In genomic region chr6:70706491-70707123, GRCh38 we compare ENCODE assay signal across 8 cellular contexts. TPM values are rescaled to one million over a fixed set of nuclear protein-coding genes. Genes with fewer than 3 reads are reported as not detected.
DNase-seq lines count a peak whose midpoint lies in the region; ATAC-seq and TF ChIP-seq lines count a peak whose summit lies in the region.

No MANE protein-coding gene starts in this region.

- peaks cover 2% of the 10 kb centered on the region for H3K79me1 ChIP-seq in mesendoderm (ENCODE audit: low read length)

- no peak overlapping the region for H3K27ac ChIP-seq in colonic mucosa
- H3K27ac ChIP-seq in mesendoderm (ENCODE audit: low read depth, low read length) = no peak overlapping the region

- TF ChIP-seq CTCF in colonic mucosa (IDR thresholded peaks at IDR 0.05) = peak; percentile 54
- TF ChIP-seq CTCF in nephron (IDR thresholded peaks at IDR 0.05; ENCODE audit: unreplicated experiment in 3 of 3) = peak; percentile 53 to 69 (median 68)

- peaks cover 3% of the 10 kb centered on the region for H3K4me1 ChIP-seq in colonic mucosa
- H3K4me1 ChIP-seq in mesendoderm (ENCODE audit: control insufficient read depth, low read depth, low read length) = no peaks in the 10 kb centered on the region

- H3K9ac ChIP-seq in colonic mucosa (ENCODE audit: low read depth in 2 of 2, low read length in 2 of 2) (no peak overlapping the region), mesendoderm (ENCODE audit: low read length) (no peak overlapping the region)

- no peaks in the 10 kb centered on the region for H3K4me1 Mint-ChIP-seq in nephron
- H3K4me1 Mint-ChIP-seq in activated T-cell treated with anti-CD3 and anti-CD28 coated beads, Interleukin-2, amount 50 U/mL, for 4 hours (ENCODE audit: low read depth) = peaks cover 48% of the 10 kb centered on the region

- no peak overlapping the region for H2BK5ac ChIP-seq in mesendoderm (ENCODE audit: low read length)

- WGBS in mesendoderm (ENCODE audit: extremely low coverage, insufficient coverage, low lambda C conversion rate) = no CpG with 5 or more reads among the region's 3 CpGs

- no peak overlapping the region for H3K18ac ChIP-seq in mesendoderm (ENCODE audit: low read length)

- H3K56ac ChIP-seq in mesendoderm (ENCODE audit: low read length) = no peak overlapping the region

- H3K4ac ChIP-seq in mesendoderm (ENCODE audit: low read depth, low read length) = no peak overlapping the region

- H3K27ac Mint-ChIP-seq in nephron = no peak overlapping the region

- no peaks in the 10 kb centered on the region for H3K9me3 ChIP-seq in colonic mucosa

- H3K36me3 ChIP-seq in colonic mucosa (no peaks in the 10 kb centered on the region), mesendoderm (ENCODE audit: control insufficient read depth, insufficient read depth, low read length) (no peaks in the 10 kb centered on the region)

- no peak overlapping the region for H4K5ac ChIP-seq in mesendoderm (ENCODE audit: low read length)

- H2BK120ac ChIP-seq in mesendoderm (ENCODE audit: low read depth, low read length) = no peak overlapping the region

- H3K4me2 ChIP-seq in mesendoderm (ENCODE audit: low read length) = no peak overlapping the region

- H2BK15ac ChIP-seq in mesendoderm (replicated peaks; ENCODE audit: low read depth) = no peak overlapping the region

- H3K27me3 Mint-ChIP-seq in nephron (ENCODE audit: low read depth) = no peaks in the 10 kb centered on the region
- no peaks in the 10 kb centered on the region for H3K27me3 Mint-ChIP-seq in activated T-cell treated with anti-CD3 and anti-CD28 coated beads, Interleukin-2, amount 50 U/mL, for 4 hours (ENCODE audit: low read depth)

- DNase-seq in AG08395 (ENCODE audit: low spot score) = peak; percentile 15
- DNase-seq in NCI-H82 (lab: John Stamatoyannopoulos, UW) = peak; percentile 58
- DNase-seq in colonic mucosa = no peak
- no peak for DNase-seq in activated T-cell treated with anti-CD3 and anti-CD28 coated beads, Interleukin-2, amount 50 U/mL, for 4 hours
- no peak for DNase-seq in mesendoderm

- H3K79me2 ChIP-seq in mesendoderm (ENCODE audit: control insufficient read depth, insufficient read depth, low read length) = no peaks in the 10 kb centered on the region

- H3K27me3 ChIP-seq in colonic mucosa = no peaks in the 10 kb centered on the region
- no peaks in the 10 kb centered on the region for H3K27me3 ChIP-seq in mesendoderm (ENCODE audit: insufficient read depth, low read length, poor library complexity)

- no peak overlapping the region for H3K4me3 ChIP-seq in colonic mucosa
- H3K4me3 ChIP-seq in mesendoderm (ENCODE audit: low read length) = no peak overlapping the region

- H3K36me3 Mint-ChIP-seq in nephron (ENCODE audit: low read depth) = peaks cover 12% of the 10 kb centered on the region
- peaks cover 2% of the 10 kb centered on the region for H3K36me3 Mint-ChIP-seq in activated T-cell treated with anti-CD3 and anti-CD28 coated beads, Interleukin-2, amount 50 U/mL, for 4 hours (ENCODE audit: insufficient read depth)

- no peak overlapping the region for H3K4me3 Mint-ChIP-seq in nephron
- no peak overlapping the region for H3K4me3 Mint-ChIP-seq in activated T-cell treated with anti-CD3 and anti-CD28 coated beads, Interleukin-2, amount 50 U/mL, for 4 hours

- no peak overlapping the region for H2AK5ac ChIP-seq in mesendoderm (ENCODE audit: low read length)

- no peak overlapping the region for H4K8ac ChIP-seq in mesendoderm (ENCODE audit: low read depth, low read length)

- ATAC-seq in GM18517 (IDR thresholded peaks at IDR 0.05; ENCODE audit: unreplicated experiment) (peak; percentile 42), GM19395 (IDR thresholded peaks at IDR 0.05; ENCODE audit: unreplicated experiment) (no peak)
- ATAC-seq in activated T-cell treated with anti-CD3 and anti-CD28 coated beads, Interleukin-2, amount 50 U/mL, for 4 hours = no peak

- intact Hi-C loops in colonic mucosa (cut with DNase I) = loop anchor here (5.0 to 10.0 kb wide), 2 partner anchors 176 to 248 kb away; partner anchors contain the start of gene B3GAT2

- no peak overlapping the region for H3K23ac ChIP-seq in mesendoderm (ENCODE audit: low read length)

- H3K9me3 Mint-ChIP-seq in nephron = peaks cover 7% of the 10 kb centered on the region
- no peaks in the 10 kb centered on the region for H3K9me3 Mint-ChIP-seq in activated T-cell treated with anti-CD3 and anti-CD28 coated beads, Interleukin-2, amount 50 U/mL, for 4 hours

RNA-seq across cellular contexts. Expression of gene SMAP1, which starts 38.9 kb away (rescaled TPM):
- total RNA-seq in colonic mucosa = 10 to 100 TPM; 42.3 to 62.8 TPM
- 10 to 100 TPM; 21.1 to 23.2 (median 22.6) TPM for total RNA-seq in activated T-cell treated with anti-CD3 and anti-CD28 coated beads, Interleukin-2, amount 50 U/mL, for 4 hours
- polyA plus RNA-seq in mesendoderm (2013, experiment 1 of 2) = 33.4 TPM
- polyA plus RNA-seq in mesendoderm (2013, experiment 2 of 2) = 35.1 TPM

Comparison
In these comparisons a context has a peak if more than half of its experiments do, and no peak if none do; other contexts are left out.
1. DNase-seq: peak in AG08395 (single experiment) and NCI-H82 (single experiment); none in colonic mucosa (single experiment), activated T-cell treated with anti-CD3 and anti-CD28 coated beads, Interleukin-2, amount 50 U/mL, for 4 hours (single experiment) and mesendoderm (single experiment).